Comparison of ENCODE assay signal across 35 cellular contexts in genomic region chr4:113512880-113513279, GRCh38.
"Had no signal": no experiment of that assay in that cellular context is flagged by ENCODE, and none has a peak within 500 bp of the region (broad histone marks: within the 10 kb centered on the region; RNA-seq: fewer than 3 reads in every experiment).

No MANE protein-coding gene starts in this region.

- H3K9me3 ChIP-seq: MG63 had no signal

- H3K27ac ChIP-seq: KMS-11 had no signal

- DNase-seq: Karpas-422, Kasumi-1, KBM-7, KG1, MG63, MM.1S, MV-4-11, NCI-H1048, NCI-H1092, NCI-H1092 treated with DMSO at 0.1 percent for 48 hours, NCI-H1105, NCI-H1105 treated with DMSO at 0.1 percent for 48 hours, NCI-H1417, NCI-H1417 treated with DMSO at 0.1 percent for 48 hours, NCI-H1436, NCI-H1436 treated with DMSO at 0.1 percent for 48 hours, NCI-H146, NCI-H1694, NCI-H1694 treated with DMSO at 0.1 percent for 48 hours, NCI-H187, NCI-H187 treated with DMSO at 0.1 percent for 48 hours, NCI-H1930, NCI-H2029, NCI-H2029 treated with DMSO at 0.1 percent for 48 hours, NCI-H2081, NCI-H2081 treated with DMSO at 0.1 percent for 48 hours, NCI-H2107, NCI-H2171, NCI-H2171 treated with DMSO at 0.1 percent for 48 hours, NCI-H2227 treated with DMSO at 0.1 percent for 48 hours, NCI-H226, NCI-H345, NCI-H446, NCI-H446 treated with DMSO at 0.1 percent for 48 hours had no signal

- H3K4me2 ChIP-seq: KMS-11 had no signal

- H3K9ac ChIP-seq: KMS-11 had no signal

- H3K27me3 ChIP-seq: MG63 had no signal

- H3K4me3 ChIP-seq: MG63 had no signal
